Comparison of ENCODE assay signal across 33 cellular contexts in the genomic region with DNA sequence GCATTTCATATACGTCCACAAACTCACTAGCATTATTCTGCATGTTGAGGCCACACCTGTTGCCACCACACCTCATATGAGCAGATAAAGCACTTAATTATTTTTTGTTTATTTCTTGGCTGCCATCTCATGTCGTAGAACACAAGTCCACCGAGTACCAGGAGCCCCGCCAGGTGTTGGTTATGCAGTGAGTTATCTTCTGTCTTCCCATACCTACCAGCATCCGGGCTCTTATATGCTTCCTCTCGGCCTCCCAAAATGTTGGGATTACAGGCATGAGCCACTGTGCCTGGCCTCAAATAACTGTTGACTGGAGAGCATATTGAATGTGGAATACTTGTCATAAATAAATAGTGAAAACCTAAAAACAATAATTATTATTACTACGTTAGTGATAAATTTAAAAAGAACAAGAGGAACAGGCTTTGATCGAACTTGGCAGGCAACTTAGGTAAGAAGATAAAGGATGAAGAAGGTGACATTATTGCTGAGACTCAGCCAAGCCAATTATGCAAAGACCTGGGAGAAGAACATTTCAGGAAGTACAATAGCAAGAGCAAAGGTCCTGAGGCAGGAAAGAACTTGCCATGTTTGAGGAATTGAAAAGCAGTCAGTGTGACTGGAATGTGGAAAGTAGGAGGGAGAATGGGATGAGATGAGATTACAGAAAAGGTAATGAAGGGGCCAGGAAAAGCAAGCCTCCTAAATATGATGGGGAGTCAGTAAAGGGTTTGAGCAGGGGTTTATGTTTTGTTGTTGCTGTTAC.
"Had no signal": no experiment of that assay in that cellular context is flagged by ENCODE, and none has a peak within 500 bp of the region (broad histone marks: within the 10 kb centered on the region; RNA-seq: fewer than 3 reads in every experiment).

No MANE protein-coding gene starts in this region.

- H3K9me3 ChIP-seq: adrenal gland, body of pancreas, breast epithelium had no signal

- H3K27me3 Mint-ChIP-seq: activated B cell treated with CpG ODN at 0.5 μM for 24 hours; activated CD4-positive, alpha-beta memory T cell treated with anti-CD3 and anti-CD28 coated beads for 36 hours; activated CD4-positive, alpha-beta T cell treated with anti-CD3 and anti-CD28 coated beads, Interleukin-2, amount 10 ng/mL, durations not matched to agents 24 days and 14 days; activated CD8-positive, alpha-beta T cell treated with anti-CD3 and anti-CD28 coated beads for 36 hours; activated naive CD8-positive, alpha-beta T cell treated with anti-CD3 and anti-CD28 coated beads for 36 hours had no signal

- ATAC-seq: activated CD8-positive, alpha-beta T cell treated with anti-CD3 and anti-CD28 coated beads for 36 hours; activated naive CD4-positive, alpha-beta T cell treated with anti-CD3 and anti-CD28 coated beads, Interleukin-2, amount 50 U/mL, for 72 hours; activated T-cell treated with anti-CD3 and anti-CD28 coated beads, Interleukin-2, amount 50 U/mL, for 4 hours; activated T-cell treated with anti-CD3 and anti-CD28 coated beads, Interleukin-2, amount 50 U/mL, for 72 hours; body of pancreas had no signal

- H3K4me3 Mint-ChIP-seq: activated B cell treated with CpG ODN at 0.5 μM for 24 hours; activated CD4-positive, alpha-beta memory T cell treated with anti-CD3 and anti-CD28 coated beads for 36 hours; activated CD4-positive, alpha-beta T cell treated with anti-CD3 and anti-CD28 coated beads, Interleukin-2, amount 10 ng/mL, durations not matched to agents 24 days and 14 days; activated CD8-positive, alpha-beta T cell treated with anti-CD3 and anti-CD28 coated beads for 36 hours; activated naive CD4-positive, alpha-beta T cell treated with anti-CD3 and anti-CD28 coated beads for 36 hours; activated naive CD8-positive, alpha-beta T cell treated with anti-CD3 and anti-CD28 coated beads for 36 hours; activated T-cell treated with anti-CD3 and anti-CD28 coated beads, Interleukin-2, amount 50 U/mL, for 4 hours; activated T-cell treated with anti-CD3 and anti-CD28 coated beads, Interleukin-2, amount 50 U/mL, for 72 hours; T-helper 1 cell treated with Interleukin-12 subunit alpha and Interleukin-12 subunit beta and Interleukin-4 antibody, amounts not matched to agents 30 μg/mL and 1 μg/mL, for 36 hours; T-helper 2 cell treated with Interferon-gamma antibody and Interleukin-4, amounts not matched to agents 5 μg/mL and 100 μg/mL, for 36 hours had no signal

- H3K4me3 ChIP-seq: adrenal gland, body of pancreas, breast epithelium had no signal

- H3K27ac Mint-ChIP-seq: activated B cell treated with CpG ODN at 0.5 μM for 24 hours; activated CD4-positive, alpha-beta memory T cell treated with anti-CD3 and anti-CD28 coated beads for 36 hours; activated CD4-positive, alpha-beta T cell treated with anti-CD3 and anti-CD28 coated beads, Interleukin-2, amount 10 ng/mL, durations not matched to agents 24 days and 14 days; activated CD8-positive, alpha-beta T cell treated with anti-CD3 and anti-CD28 coated beads for 36 hours; activated naive CD4-positive, alpha-beta T cell treated with anti-CD3 and anti-CD28 coated beads for 36 hours; activated naive CD4-positive, alpha-beta T cell treated with anti-CD3 and anti-CD28 coated beads, Interleukin-2, amount 50 U/mL, for 72 hours; activated naive CD8-positive, alpha-beta T cell treated with anti-CD3 and anti-CD28 coated beads for 36 hours; activated T-cell treated with anti-CD3 and anti-CD28 coated beads, Interleukin-2, amount 50 U/mL, for 72 hours; activated T-helper 2 cell treated with anti-CD3 and anti-CD28 coated beads, Interferon-gamma antibody, Interleukin-2, Interleukin-4, amounts not matched to agents 10 μg/mL and 5 μg/mL and 100 μg/mL, durations not matched to agents 14 hours and 24 hours and 36 hours; T-helper 1 cell treated with Interleukin-12 subunit alpha and Interleukin-12 subunit beta and Interleukin-4 antibody, amounts not matched to agents 30 μg/mL and 1 μg/mL, for 36 hours; T-helper 2 cell treated with Interferon-gamma antibody and Interleukin-4, amounts not matched to agents 5 μg/mL and 100 μg/mL, for 36 hours had no signal

- H3K36me3 ChIP-seq: adrenal gland, brain microvascular endothelial cell, breast epithelium had no signal

- H3K27me3 ChIP-seq: adrenal gland, body of pancreas, brain microvascular endothelial cell, breast epithelium had no signal

- DNase-seq: activated B cell treated with CpG ODN at 0.5 μM for 24 hours; activated CD4-positive, alpha-beta memory T cell treated with anti-CD3 and anti-CD28 coated beads for 36 hours; activated CD4-positive, alpha-beta T cell treated with anti-CD3 and anti-CD28 coated beads for 4 hours; activated CD4-positive, alpha-beta T cell treated with anti-CD3 and anti-CD28 coated beads, Interleukin-2, amount 10 ng/mL, durations not matched to agents 24 days and 14 days; activated CD4-positive, alpha-beta T cell treated with anti-CD3 and anti-CD28 coated beads, Interleukin-2, amount 50 U/mL, for 1 hour; activated CD4-positive, alpha-beta T cell treated with anti-CD3 and anti-CD28 coated beads, Interleukin-2, amount 50 U/mL, for 4 hours; activated CD4-positive, CD25-positive, alpha-beta regulatory T cell treated with anti-CD3 and anti-CD28 coated beads, Interleukin-2, amount 50 U/mL, for 72 hours; activated CD8-positive, alpha-beta memory T cell treated with anti-CD3 and anti-CD28 coated beads, Interleukin-2, amount 50 U/mL, for 4 hours; activated CD8-positive, alpha-beta T cell treated with anti-CD3 and anti-CD28 coated beads for 36 hours; activated effector memory CD4-positive, alpha-beta T cell treated with Interleukin-2 at 50 U/mL for 16 hours; activated gamma-delta T cell; activated naive CD4-positive, alpha-beta T cell treated with anti-CD3 and anti-CD28 coated beads for 36 hours; activated naive CD4-positive, alpha-beta T cell treated with anti-CD3 and anti-CD28 coated beads, Interleukin-2, amount 50 U/mL, for 16 hours; activated naive CD8-positive, alpha-beta T cell treated with anti-CD3 and anti-CD28 coated beads for 36 hours; activated T-cell treated with anti-CD3 and anti-CD28 coated beads for 4 hours; activated T-cell treated with anti-CD3 and anti-CD28 coated beads, Interleukin-2, amount 50 U/mL, for 1 hour; activated T-cell treated with anti-CD3 and anti-CD28 coated beads, Interleukin-2, amount 50 U/mL, for 4 hours; activated T-cell treated with anti-CD3 and anti-CD28 coated beads, Interleukin-2, amount 50 U/mL, for 72 hours; adrenal gland; amniotic stem cell; body of pancreas; brain microvascular endothelial cell; central memory CD4-positive, alpha-beta T cell; cerebellar nuclear complex; T-helper 1 cell; T-helper 2 cell; T-helper 9 cell had no signal

- H3K27ac ChIP-seq: adrenal gland, body of pancreas, brain microvascular endothelial cell, breast epithelium, VCaP had no signal

- H3K36me3 Mint-ChIP-seq: activated CD4-positive, alpha-beta memory T cell treated with anti-CD3 and anti-CD28 coated beads for 36 hours; activated naive CD4-positive, alpha-beta T cell treated with anti-CD3 and anti-CD28 coated beads, Interleukin-2, amount 50 U/mL, for 72 hours; activated naive CD8-positive, alpha-beta T cell treated with anti-CD3 and anti-CD28 coated beads for 36 hours had no signal

- H3K9me3 Mint-ChIP-seq: activated B cell treated with CpG ODN at 0.5 μM for 24 hours; activated CD4-positive, alpha-beta memory T cell treated with anti-CD3 and anti-CD28 coated beads for 36 hours; activated CD4-positive, alpha-beta T cell treated with anti-CD3 and anti-CD28 coated beads, Interleukin-2, amount 10 ng/mL, durations not matched to agents 24 days and 14 days; activated CD8-positive, alpha-beta T cell treated with anti-CD3 and anti-CD28 coated beads for 36 hours; activated naive CD4-positive, alpha-beta T cell treated with anti-CD3 and anti-CD28 coated beads for 36 hours; activated naive CD4-positive, alpha-beta T cell treated with anti-CD3 and anti-CD28 coated beads, Interleukin-2, amount 50 U/mL, for 72 hours; activated naive CD8-positive, alpha-beta T cell treated with anti-CD3 and anti-CD28 coated beads for 36 hours; activated T-cell treated with anti-CD3 and anti-CD28 coated beads, Interleukin-2, amount 50 U/mL, for 4 hours; activated T-cell treated with anti-CD3 and anti-CD28 coated beads, Interleukin-2, amount 50 U/mL, for 72 hours; activated T-helper 2 cell treated with anti-CD3 and anti-CD28 coated beads, Interferon-gamma antibody, Interleukin-2, Interleukin-4, amounts not matched to agents 10 μg/mL and 5 μg/mL and 100 μg/mL, durations not matched to agents 14 hours and 24 hours and 36 hours; T-helper 1 cell treated with Interleukin-12 subunit alpha and Interleukin-12 subunit beta and Interleukin-4 antibody, amounts not matched to agents 30 μg/mL and 1 μg/mL, for 36 hours; T-helper 2 cell treated with Interferon-gamma antibody and Interleukin-4, amounts not matched to agents 5 μg/mL and 100 μg/mL, for 36 hours had no signal

- H3K4me1 ChIP-seq: adrenal gland, body of pancreas, breast epithelium had no signal
